Comparison of ENCODE assay signal across 15 cellular contexts in genomic region chr2:186576614-186577013, GRCh38. TPM values are rescaled to one million over a fixed set of nuclear protein-coding genes. Genes with fewer than 3 reads are reported as not detected.
DNase-seq lines count a peak whose midpoint lies in the region; ATAC-seq, FAIRE-seq and TF ChIP-seq lines count a peak whose summit lies in the region.
"Had no signal": no experiment of that assay in that cellular context is flagged by ENCODE, and none has a peak within 500 bp of the region (broad histone marks: within the 10 kb centered on the region; RNA-seq: fewer than 3 reads in every experiment).

No MANE protein-coding gene starts in this region.

- no peaks in the 10 kb centered on the region for H3K36me3 ChIP-seq in K562 (ENCODE audit: control insufficient read depth, insufficient read depth, low read length)
- H3K36me3 ChIP-seq: right lobe of liver had no signal

- no peaks in the 10 kb centered on the region for H3K79me2 ChIP-seq in K562 (ENCODE audit: control insufficient read depth, insufficient read depth, low read length)

- intact Hi-C loops in K562 (cut with micrococcal nuclease), result no loop called here

- no peak overlapping the region for H3K4me3 ChIP-seq in K562
- no peak overlapping the region for H3K4me3 ChIP-seq in fibroblast of villous mesenchyme (ENCODE audit: low read depth, low read length)
- H3K4me3 ChIP-seq: mucosa of descending colon, right lobe of liver had no signal

- no peaks in the 10 kb centered on the region for H3K9me1 ChIP-seq in K562 (ENCODE audit: control insufficient read depth, insufficient read depth, low read length)

- no peak overlapping the region for H3K9ac ChIP-seq in K562 (ENCODE audit: insufficient read depth in 1 of 2, low read depth in 2 of 2, low read length in 2 of 2)

- H3K27ac ChIP-seq in K562 (ENCODE audit: extremely low read depth, low read depth, low read length), result no peak overlapping the region

- TF ChIP-seq EP300 in K562 (IDR thresholded peaks at IDR 0.05; ENCODE audit: low read length), result no peak

- H3K4me1 ChIP-seq in K562 (replicated peaks in 1 of 2; ENCODE audit: control insufficient read depth in 2 of 2, insufficient read depth in 2 of 2, low read length in 2 of 2), result peaks cover 0 to 6% of the 10 kb centered on the region in 2 experiments; a peak in 3 of 5 replicates
- H3K4me1 ChIP-seq: right lobe of liver had no signal

- no peaks in the 10 kb centered on the region for H4K20me1 ChIP-seq in K562 (replicated peaks; ENCODE audit: control insufficient read depth, insufficient read depth, low read length)

- POLR2A ChIA-PET in K562 (lab: Yijun Ruan, JAX), result interaction anchor here (0.6 to 1.5 kb wide), 2 partner anchors 18 to 96 kb away, joined by 3 read pairs; no protein-coding TSS in a partner anchor

- TF ChIP-seq RAD21 in K562 (CRISPR knock-in tag; conservative IDR thresholded peaks at IDR 0.05 in 1 of 2, IDR thresholded peaks at IDR 0.05 in 1 of 2), result no peak

- CTCF ChIA-PET in K562 (lab: Yijun Ruan, JAX; ENCODE audit: low intra/inter-chr PET ratio), result no interaction called here

- TF ChIP-seq POLR2A in K562 (conservative IDR thresholded peaks at IDR 0.05), result no peak

- no peaks in the 10 kb centered on the region for H3K9me3 ChIP-seq in K562 (replicated peaks; ENCODE audit: control insufficient read depth, insufficient read depth, low read depth, low read length)
- H3K9me3 ChIP-seq: mucosa of descending colon, right lobe of liver had no signal

- DNase-seq in Daoy (ENCODE audit: low read depth), result peak; percentile 13
- DNase-seq in K562 (ENCODE audit: extremely low read depth in 1 of 4, low spot score in 3 of 4), result no peak
- peak; percentile 42 for DNase-seq in fibroblast of villous mesenchyme (ENCODE audit: low read depth)
- peak; percentile 67 for DNase-seq in pons (ENCODE audit: low spot score)
- DNase-seq in NCI-H1417 treated with DMSO at 0.1 percent for 48 hours (lab: John Stamatoyannopoulos, UW), result no peak
- DNase-seq in NAMALWA (ENCODE audit: low spot score), result no peak
- DNase-seq: amygdala, cortex of kidney, mucosa of descending colon, NCI-H526 treated with DMSO at 0.1 percent for 48 hours, nucleus accumbens, right lobe of liver, SIG-M5 had no signal

- H3K27me3 ChIP-seq in K562 (ENCODE audit: control insufficient read depth in 2 of 2, insufficient read depth in 2 of 2, low read length in 2 of 2), result no peaks in the 10 kb centered on the region
- H3K27me3 ChIP-seq: right lobe of liver had no signal

- TF ChIP-seq CTCF in K562 (IDR thresholded peaks at IDR 0.05 in 2 of 3, conservative IDR thresholded peaks at IDR 0.05 in 1 of 3; ENCODE audit: insufficient read depth in 2 of 3, low read depth in 1 of 3, low read length in 3 of 3) (no peak), fibroblast of villous mesenchyme (IDR thresholded peaks at IDR 0.05; ENCODE audit: insufficient read depth, low read depth, low read length) (no peak)

- 18% methylated on average over 3 of the region's 3 CpGs for WGBS in K562 (ENCODE audit: insufficient coverage, low coverage, missing lambda C conversion rate)

- no peak overlapping the region for H2AFZ ChIP-seq in K562 (ENCODE audit: low read depth, low read length)

- no peak for ATAC-seq in K562
- no peak for ATAC-seq in HG03025 (IDR thresholded peaks at IDR 0.05; ENCODE audit: low FRiP score, unreplicated experiment)
- ATAC-seq in HG02870 (IDR thresholded peaks at IDR 0.05; ENCODE audit: unreplicated experiment), result no peak
- ATAC-seq: mucosa of descending colon, right lobe of liver had no signal

- FAIRE-seq in K562 (lab: Jason Lieb, UNC), result peak; percentile 26

- no TSS peak for BruUV-seq in K562 (replicated peaks; lab: Mats Ljungman, UMichigan)

- H3K4me2 ChIP-seq in K562 (ENCODE audit: insufficient read depth, low read length), result no peak overlapping the region

- in situ Hi-C loops in K562 (cut with MboI), result no loop called here

TF ChIP-seq in K562, 482 proteins besides CTCF, POLR2A, EP300 and RAD21:
- TF ChIP-seq SMAD4 (CRISPR knock-in tag; conservative IDR thresholded peaks at IDR 0.05) (no peak), BRD4 (IDR thresholded peaks at IDR 0.05) (no peak), ZNF518B (CRISPR knock-in tag; IDR thresholded peaks at IDR 0.05) (no peak), ZNF707 (CRISPR knock-in tag; conservative IDR thresholded peaks at IDR 0.05) (no peak), MTA1 (IDR thresholded peaks at IDR 0.05; ENCODE audit: borderline replicate concordance) (no peak), CREB1 (IDR thresholded peaks at IDR 0.05) (no peak), CREB1 (CRISPR knock-in tag; IDR thresholded peaks at IDR 0.05) (no peak), DLX4 (CRISPR knock-in tag; IDR thresholded peaks at IDR 0.05) (no peak)

RNA-seq across cellular contexts. Expression of gene ITGAV, which starts 13.2 kb away (rescaled TPM):
- total RNA-seq in Daoy (2014; rRNA removed; shearing (Covaris generic)), result 118 and 128 TPM in 2 replicates
- total RNA-seq in K562 (2011; cell fraction: chromatin; rRNA removed; ENCODE audit: low replicate concordance), result 44.5 and 102 TPM in 2 replicates
- 19.5 and 40.0 TPM in 2 replicates for total RNA-seq in K562 (2011; cell fraction: nucleolus; rRNA removed)
- 34.2 and 43.0 TPM in 2 replicates for total RNA-seq in K562 (2011; cell fraction: nucleoplasm; rRNA removed)
- total RNA-seq in K562 (2014; rRNA removed) (10.4 and 10.7 TPM in 2 replicates), K562 (2014; rRNA removed; fragmentation: Illumina TruSeq; extraction: Trizol) (17.6 and 18.4 TPM in 2 replicates), K562 (2015; rRNA removed; fragmentation: Illumina TruSeq; extraction: Trizol) (16.2 and 16.5 TPM in 2 replicates), K562 (2021) (15.5 and 17.7 TPM in 2 replicates), fibroblast of villous mesenchyme (260 and 417 TPM in 2 replicates)
- polyA plus RNA-seq in K562 (2011; rRNA removed) (16.2 and 16.3 TPM in 2 replicates), K562 (2014; fragmentation: Illumina TruSeq; extraction: Trizol) (8.5 and 10.3 TPM in 2 replicates), K562 (2014; fragmentation: Nextera tagmentation; extraction: Ambion mirVana) (1 to 10 TPM; 3.7 to 4.6 TPM), K562 (2014; rRNA removed) (7.4 and 8.8 TPM in 2 replicates)
- polyA plus RNA-seq in K562 (2011; cell fraction: cytosol; rRNA removed), result 3.6 and 7.9 TPM in 2 replicates
- polyA plus RNA-seq in K562 (2011; cell fraction: nucleus; rRNA removed), result 29.1 and 37.9 TPM in 2 replicates
- 8.4 and 15.6 TPM in 2 replicates for polyA plus RNA-seq in K562 (2012)
- polyA minus RNA-seq in K562 (2011; rRNA and poly(A)+ RNA removed), result 32.1 and 40.9 TPM in 2 replicates
- 16.9 and 21.9 TPM in 2 replicates for polyA minus RNA-seq in K562 (2011; cell fraction: cytosol; rRNA and poly(A)+ RNA removed)
- 25.4 and 40.0 TPM in 2 replicates for polyA minus RNA-seq in K562 (2011; cell fraction: nucleus; rRNA and poly(A)+ RNA removed)

Comparison
In these comparisons a context has a peak if more than half of its experiments do, and no peak if none do; other contexts are left out.
1. DNase-seq: peak in Daoy (single experiment), fibroblast of villous mesenchyme (single experiment) and pons (single experiment); none in K562 (0 of 4), NCI-H1417 treated with DMSO at 0.1 percent for 48 hours (single experiment) and NAMALWA (single experiment).